ENCODE assay signal across 9 cellular contexts in genomic region chr9:68974431-68974830, GRCh38.
DNase-seq lines count a peak whose midpoint lies in the region; ATAC-seq, FAIRE-seq and TF ChIP-seq lines count a peak whose summit lies in the region.
"Had no signal": no experiment of that assay in that cellular context is flagged by ENCODE, and none has a peak within 500 bp of the region (broad histone marks: within the 10 kb centered on the region; RNA-seq: fewer than 3 reads in every experiment).

No MANE protein-coding gene starts in this region.

- ATAC-seq in HG02973 (IDR thresholded peaks at IDR 0.05; ENCODE audit: unreplicated experiment): peak; percentile 92
- peak; percentile 98 for ATAC-seq in activated naive CD8-positive, alpha-beta T cell treated with anti-CD3 and anti-CD28 coated beads, Interleukin-2, amount 50 U/mL, for 24 hours

- peak overlapping the region; percentile 58 for H3K4me3 ChIP-seq in GM08714 (ENCODE audit: low read length)

- FAIRE-seq in H54 (lab: Jason Lieb, UNC): no peak

- peak; percentile 35 for TF ChIP-seq POLR2A in GM19099 (IDR thresholded peaks at IDR 0.05; ENCODE audit: extremely low read depth, insufficient read length, low read depth)
- no peak for TF ChIP-seq POLR2A in H54 (IDR thresholded peaks at IDR 0.05; ENCODE audit: low read depth, low read length)

- peaks cover 5% of the 10 kb centered on the region for H3K36me3 Mint-ChIP-seq in activated naive CD8-positive, alpha-beta T cell treated with anti-CD3 and anti-CD28 coated beads, Interleukin-2, amount 50 U/mL, for 24 hours (ENCODE audit: low read depth)

- H3K4me3 Mint-ChIP-seq in activated naive CD8-positive, alpha-beta T cell treated with anti-CD3 and anti-CD28 coated beads, Interleukin-2, amount 50 U/mL, for 24 hours: no peak overlapping the region
- H3K4me3 Mint-ChIP-seq: brain had no signal

- H3K9me3 Mint-ChIP-seq in activated naive CD8-positive, alpha-beta T cell treated with anti-CD3 and anti-CD28 coated beads, Interleukin-2, amount 50 U/mL, for 24 hours: no peaks in the 10 kb centered on the region

- DNase-seq in activated naive CD8-positive, alpha-beta T cell treated with anti-CD3 and anti-CD28 coated beads, Interleukin-2, amount 50 U/mL, for 24 hours: no peak
- DNase-seq in C1 segment of cervical spinal cord (lab: John Stamatoyannopoulos, UW) (no peak), NCI-H226 (no peak), NCI-H524 (lab: John Stamatoyannopoulos, UW) (no peak), H54 (ENCODE audit: insufficient read length, low spot score) (no peak)

- peak overlapping the region; percentile 80 for H3K27ac Mint-ChIP-seq in activated naive CD8-positive, alpha-beta T cell treated with anti-CD3 and anti-CD28 coated beads, Interleukin-2, amount 50 U/mL, for 24 hours

- no peaks in the 10 kb centered on the region for H3K27me3 Mint-ChIP-seq in activated naive CD8-positive, alpha-beta T cell treated with anti-CD3 and anti-CD28 coated beads, Interleukin-2, amount 50 U/mL, for 24 hours

- H3K4me1 Mint-ChIP-seq in activated naive CD8-positive, alpha-beta T cell treated with anti-CD3 and anti-CD28 coated beads, Interleukin-2, amount 50 U/mL, for 24 hours: peaks cover 48% of the 10 kb centered on the region
